ENCODE assay signal across 9 cellular contexts in genomic region chr20:31719644-31720485, GRCh38. TPM values are rescaled to one million over a fixed set of nuclear protein-coding genes. Genes with fewer than 3 reads are reported as not detected.
DNase-seq lines count a peak whose midpoint lies in the region; ATAC-seq and TF ChIP-seq lines count a peak whose summit lies in the region.
"Had no signal": no experiment of that assay in that cellular context is flagged by ENCODE, and none has a peak within 500 bp of the region (broad histone marks: within the 10 kb centered on the region; RNA-seq: fewer than 3 reads in every experiment).

No MANE protein-coding gene starts in this region.

- POLR2A ChIA-PET in activated B cell treated with CpG ODN at 0.5 μM for 24 hours (lab: Charles Lee), result interaction anchor here (0.5 to 5.4 kb wide), 6 partner anchors 12 to 117 kb away, joined by 3 to 45 read pairs (median 6); no protein-coding TSS in a partner anchor

- peak overlapping the region; percentile 50 for H3K4me3 ChIP-seq in HFF-Myc (replicated peaks; ENCODE audit: low read depth, low read length)
- H3K4me3 ChIP-seq in retinal pigment epithelial cell (ENCODE audit: low read length), result peak overlapping the region; percentile 73

- no peak for ATAC-seq in activated B cell treated with CpG ODN at 0.5 μM for 24 hours (ENCODE audit: low read depth)

- H3K4me1 Mint-ChIP-seq in activated B cell treated with CpG ODN at 0.5 μM for 24 hours, result peaks cover 75% of the 10 kb centered on the region

- H3K27ac ChIP-seq in 22Rv1, result peak overlapping the region; percentile 60
- H3K27ac ChIP-seq: ovary had no signal

- no peaks in the 10 kb centered on the region for H3K9me3 Mint-ChIP-seq in activated B cell treated with CpG ODN at 0.5 μM for 24 hours

- in situ Hi-C loops in KBM-7 (cut with MboI; ENCODE audit: low pct_unique_long_range_greater_than_20kb, low sequenced_read_pairs), result loop anchor here (10.0 kb wide), 1 partner anchor 55 kb away; no protein-coding TSS in a partner anchor

- CTCF ChIA-PET in activated B cell treated with CpG ODN at 0.5 μM for 24 hours (lab: Charles Lee), result interaction anchor here (0.8 to 5.7 kb wide), 5 partner anchors 34 to 107 kb away, joined by 3 to 50 read pairs (median 4); no protein-coding TSS in a partner anchor

- no peaks in the 10 kb centered on the region for H3K27me3 Mint-ChIP-seq in activated B cell treated with CpG ODN at 0.5 μM for 24 hours

- peak overlapping the region; percentile 96 for H3K27ac Mint-ChIP-seq in activated B cell treated with CpG ODN at 0.5 μM for 24 hours

- no peak for TF ChIP-seq CTCF in 22Rv1 (IDR thresholded peaks at IDR 0.05)
- TF ChIP-seq CTCF in HFF-Myc (IDR thresholded peaks at IDR 0.05; ENCODE audit: low read depth, low read length, missing control alignments), result no peak
- TF ChIP-seq CTCF in activated B cell treated with CpG ODN at 0.5 μM for 24 hours (IDR thresholded peaks at IDR 0.05), result no peak
- no peak for TF ChIP-seq CTCF in retinal pigment epithelial cell (conservative IDR thresholded peaks at IDR 0.05; ENCODE audit: low read depth, low read length)

- peaks cover 64% of the 10 kb centered on the region for H3K36me3 Mint-ChIP-seq in activated B cell treated with CpG ODN at 0.5 μM for 24 hours (ENCODE audit: low read depth)

- intact Hi-C loops in activated B cell treated with CpG ODN at 0.5 μM for 24 hours (cut with micrococcal nuclease), result loop anchor here (5.0 kb wide), 1 partner anchor 637 kb away; the partner anchor contains the start of gene ASXL1
- intact Hi-C loops in head of caudate nucleus (cut with DNase I), result loop anchor here (10.0 kb wide), 1 partner anchor 155 kb away; no protein-coding TSS in a partner anchor

- peak overlapping the region; percentile 95 for H3K4me3 Mint-ChIP-seq in activated B cell treated with CpG ODN at 0.5 μM for 24 hours

- DNase-seq in HFF-Myc (ENCODE audit: extremely low read depth, low read depth) (no peak), activated B cell treated with CpG ODN at 0.5 μM for 24 hours (no peak), head of caudate nucleus (peak in 22 of 42 donors; percentile 22 to 69 (median 45)), retinal pigment epithelial cell (ENCODE audit: low read depth) (no peak), dedifferentiated amniotic fluid mesenchymal stem cell (ENCODE audit: extremely low spot score) (no peak), GM19238 (ENCODE audit: insufficient read length, low spot score) (no peak), KBM-7 (no peak)

RNA-seq across cellular contexts. Expression of gene BCL2L1, which starts 2.8 kb away (rescaled TPM):
- 53.4 and 60.4 TPM in 2 replicates for total RNA-seq in activated B cell treated with CpG ODN at 0.5 μM for 24 hours

RNA-seq across cellular contexts. Expression of gene TPX2, which starts 19.2 kb away (rescaled TPM):
- 2.2 and 2.8 TPM in 2 replicates for total RNA-seq in activated B cell treated with CpG ODN at 0.5 μM for 24 hours

Comparison
In these comparisons a context has a peak if more than half of its experiments do, and no peak if none do; other contexts are left out.
1. DNase-seq: peak in head of caudate nucleus (22 of 42); none in HFF-Myc (single experiment), activated B cell treated with CpG ODN at 0.5 μM for 24 hours (single experiment), retinal pigment epithelial cell (single experiment), dedifferentiated amniotic fluid mesenchymal stem cell (single experiment), GM19238 (single experiment) and KBM-7 (single experiment).